In genomic region chr10:93701903-93702277, GRCh38 we compare ENCODE assay signal across 9 cellular contexts. TPM values are rescaled to one million over a fixed set of nuclear protein-coding genes. Genes with fewer than 3 reads are reported as not detected.
A peak's percentile ranks its signal among the peaks of the same experiment; 100 is the strongest.
DNase-seq lines count a peak whose midpoint lies in the region; ATAC-seq lines count a peak whose summit lies in the region.
"Had no signal": no experiment of that assay in that cellular context is flagged by ENCODE, and none has a peak within 500 bp of the region (broad histone marks: within the 10 kb centered on the region; RNA-seq: fewer than 3 reads in every experiment).

No MANE protein-coding gene starts in this region.

- H3K9me3 Mint-ChIP-seq in activated naive CD8-positive, alpha-beta T cell treated with anti-CD3 and anti-CD28 coated beads, Interleukin-2, amount 50 U/mL, for 24 hours = no peaks in the 10 kb centered on the region
- H3K9me3 Mint-ChIP-seq in stimulated activated effector memory CD8-positive, alpha-beta T cell treated with anti-CD3 and anti-CD28 coated beads, Interleukin-12 subunit alpha, Interleukin-12 subunit beta, amount 100 ng/mL, for 72 hours = no peaks in the 10 kb centered on the region
- H3K9me3 Mint-ChIP-seq: brain had no signal

- H3K27me3 Mint-ChIP-seq in activated naive CD8-positive, alpha-beta T cell treated with anti-CD3 and anti-CD28 coated beads, Interleukin-2, amount 50 U/mL, for 24 hours = no peaks in the 10 kb centered on the region
- H3K27me3 Mint-ChIP-seq: brain had no signal

- H3K36me3 Mint-ChIP-seq in activated naive CD8-positive, alpha-beta T cell treated with anti-CD3 and anti-CD28 coated beads, Interleukin-2, amount 50 U/mL, for 24 hours (ENCODE audit: low read depth) = peaks cover 12% of the 10 kb centered on the region
- peaks cover 33% of the 10 kb centered on the region for H3K36me3 Mint-ChIP-seq in stimulated activated effector memory CD8-positive, alpha-beta T cell treated with anti-CD3 and anti-CD28 coated beads, Interleukin-12 subunit alpha, Interleukin-12 subunit beta, amount 100 ng/mL, for 72 hours

- ATAC-seq in GM21526 (IDR thresholded peaks at IDR 0.05; ENCODE audit: low FRiP score, unreplicated experiment) = peak; percentile 12
- peak; percentile 11 for ATAC-seq in activated naive CD8-positive, alpha-beta T cell treated with anti-CD3 and anti-CD28 coated beads, Interleukin-2, amount 50 U/mL, for 24 hours
- peak; percentile 33 for ATAC-seq in stimulated activated effector memory CD8-positive, alpha-beta T cell treated with anti-CD3 and anti-CD28 coated beads, Interleukin-12 subunit alpha, Interleukin-12 subunit beta, amount 100 ng/mL, for 72 hours

- no peak overlapping the region for H3K4me3 Mint-ChIP-seq in activated naive CD8-positive, alpha-beta T cell treated with anti-CD3 and anti-CD28 coated beads, Interleukin-2, amount 50 U/mL, for 24 hours
- no peak overlapping the region for H3K4me3 Mint-ChIP-seq in stimulated activated effector memory CD8-positive, alpha-beta T cell treated with anti-CD3 and anti-CD28 coated beads, Interleukin-12 subunit alpha, Interleukin-12 subunit beta, amount 100 ng/mL, for 72 hours
- H3K4me3 Mint-ChIP-seq: brain had no signal

- H3K27ac Mint-ChIP-seq in activated naive CD8-positive, alpha-beta T cell treated with anti-CD3 and anti-CD28 coated beads, Interleukin-2, amount 50 U/mL, for 24 hours = no peak overlapping the region
- H3K27ac Mint-ChIP-seq in stimulated activated effector memory CD8-positive, alpha-beta T cell treated with anti-CD3 and anti-CD28 coated beads, Interleukin-12 subunit alpha, Interleukin-12 subunit beta, amount 100 ng/mL, for 72 hours = no peak overlapping the region
- H3K27ac Mint-ChIP-seq: brain had no signal

- H3K4me1 Mint-ChIP-seq in activated naive CD8-positive, alpha-beta T cell treated with anti-CD3 and anti-CD28 coated beads, Interleukin-2, amount 50 U/mL, for 24 hours = peaks cover 26% of the 10 kb centered on the region
- H3K4me1 Mint-ChIP-seq in stimulated activated effector memory CD8-positive, alpha-beta T cell treated with anti-CD3 and anti-CD28 coated beads, Interleukin-12 subunit alpha, Interleukin-12 subunit beta, amount 100 ng/mL, for 72 hours = peaks cover 5% of the 10 kb centered on the region

- peak; percentile 56 for DNase-seq in DMS 273 (lab: John Stamatoyannopoulos, UW; ENCODE audit: unreplicated experiment)
- DNase-seq in DMS 273 treated with DMSO at 0.1 percent for 48 hours (lab: John Stamatoyannopoulos, UW) = no peak
- no peak for DNase-seq in Jurkat, Clone E6-1 (ENCODE audit: low read depth, low spot score)
- DNase-seq in activated naive CD8-positive, alpha-beta T cell treated with anti-CD3 and anti-CD28 coated beads, Interleukin-2, amount 50 U/mL, for 24 hours = peak; percentile 7
- DNase-seq in stimulated activated effector memory CD8-positive, alpha-beta T cell treated with anti-CD3 and anti-CD28 coated beads, Interleukin-12 subunit alpha, Interleukin-12 subunit beta, amount 100 ng/mL, for 72 hours (ENCODE audit: low spot score in 2 of 2) = peak in 1 of 2 donors; percentile 61
- no peak for DNase-seq in NCI-H526 treated with DMSO at 0.1 percent for 48 hours (lab: John Stamatoyannopoulos, UW)

- H3K4me3 ChIP-seq in Jurkat, Clone E6-1 (ENCODE audit: low read length) = peak overlapping the region; percentile 62
- peak overlapping the region; percentile 69 for H3K4me3 ChIP-seq in iPS-11a (ENCODE audit: low read depth, low read length)

RNA-seq across cellular contexts. Expression of gene FRA10AC1, which starts 0.5 kb away (rescaled TPM):
- 14.6 TPM for polyA plus RNA-seq in Jurkat, Clone E6-1 (2012; ENCODE audit: insufficient read depth, insufficient read length)

RNA-seq across cellular contexts. Expression of gene LGI1, which starts 55.8 kb away (rescaled TPM):
- not detected for polyA plus RNA-seq in Jurkat, Clone E6-1 (2012; ENCODE audit: insufficient read depth, insufficient read length)

Comparison
In these comparisons a context has a peak if more than half of its experiments do, and no peak if none do; other contexts are left out.
1. DNase-seq: peak in DMS 273 (single experiment) and activated naive CD8-positive, alpha-beta T cell treated with anti-CD3 and anti-CD28 coated beads, Interleukin-2, amount 50 U/mL, for 24 hours (single experiment); none in DMS 273 treated with DMSO at 0.1 percent for 48 hours (single experiment), Jurkat, Clone E6-1 (single experiment) and NCI-H526 treated with DMSO at 0.1 percent for 48 hours (single experiment).
2. Peak in every context shown above with its lines, with median percentiles within 50 percentile points of each other: ATAC-seq.